In the genomic region with DNA sequence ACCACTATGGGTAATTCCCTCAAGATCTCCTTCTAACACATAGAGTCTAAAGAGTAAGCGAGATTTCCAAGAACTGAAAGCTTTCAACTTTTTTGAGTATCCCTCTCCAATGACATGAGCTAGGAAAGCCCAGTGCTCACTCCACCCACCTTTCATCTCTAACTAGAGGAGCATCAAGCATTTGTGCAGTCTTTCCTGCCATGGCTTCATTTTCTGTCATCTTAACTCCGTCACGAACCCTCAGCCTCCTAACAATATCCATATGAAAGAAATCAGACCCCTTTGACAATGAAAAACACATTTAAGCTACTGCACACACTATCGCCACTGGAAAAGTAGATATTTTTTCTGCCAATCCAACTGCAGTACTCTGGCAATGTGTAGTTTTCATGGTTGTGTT, we compare ENCODE assay signal across 22 cellular contexts.
DNase-seq lines count a peak whose midpoint lies in the region; ATAC-seq and TF ChIP-seq lines count a peak whose summit lies in the region.
"Had no signal": no experiment of that assay in that cellular context is flagged by ENCODE, and none has a peak within 500 bp of the region (broad histone marks: within the 10 kb centered on the region; RNA-seq: fewer than 3 reads in every experiment).

No MANE protein-coding gene starts in this region.

- no peak for ATAC-seq in activated CD4-positive, alpha-beta T cell treated with anti-CD3 and anti-CD28 coated beads for 36 hours
- ATAC-seq in T-helper 17 cell: no peak
- ATAC-seq in GM21619 (IDR thresholded peaks at IDR 0.05; ENCODE audit: unreplicated experiment): no peak
- no peak for ATAC-seq in left colon
- ATAC-seq: CD8-positive, alpha-beta T cell; Panc1 had no signal

- intact Hi-C loops in activated CD4-positive, alpha-beta T cell treated with anti-CD3 and anti-CD28 coated beads for 36 hours (cut with DNase I, micrococcal nuclease): no loop called here
- intact Hi-C loops in left colon (cut with DNase I, micrococcal nuclease): no loop called here

- CTCF ChIA-PET in activated CD4-positive, alpha-beta T cell treated with anti-CD3 and anti-CD28 coated beads for 36 hours (lab: Charles Lee): interaction anchor here (1.0 to 1.1 kb wide), 2 partner anchors 9 to 32 kb away, joined by 3 to 4 read pairs; no protein-coding TSS in a partner anchor

- no peaks in the 10 kb centered on the region for H3K27me3 Mint-ChIP-seq in activated CD4-positive, alpha-beta T cell treated with anti-CD3 and anti-CD28 coated beads for 36 hours
- H3K27me3 Mint-ChIP-seq in T-helper 17 cell (no peaks in the 10 kb centered on the region), type B pancreatic cell (no peaks in the 10 kb centered on the region)

- POLR2A ChIA-PET in activated CD4-positive, alpha-beta T cell treated with anti-CD3 and anti-CD28 coated beads for 36 hours (lab: Charles Lee): no interaction called here

- TF ChIP-seq CTCF in type B pancreatic cell (conservative IDR thresholded peaks at IDR 0.05): no peak

- H3K9me3 Mint-ChIP-seq in activated CD4-positive, alpha-beta T cell treated with anti-CD3 and anti-CD28 coated beads for 36 hours (ENCODE audit: low read depth): no peaks in the 10 kb centered on the region
- peaks cover 4% of the 10 kb centered on the region for H3K9me3 Mint-ChIP-seq in type B pancreatic cell
- H3K9me3 Mint-ChIP-seq: CD8-positive, alpha-beta T cell had no signal

- peaks cover 31% of the 10 kb centered on the region for H3K36me3 Mint-ChIP-seq in activated CD4-positive, alpha-beta T cell treated with anti-CD3 and anti-CD28 coated beads for 36 hours (ENCODE audit: low read depth)
- peaks cover 12% of the 10 kb centered on the region for H3K36me3 Mint-ChIP-seq in T-helper 17 cell (ENCODE audit: low read depth)
- H3K36me3 Mint-ChIP-seq in type B pancreatic cell: peaks cover 11% of the 10 kb centered on the region

- H3K9me3 ChIP-seq in T-helper 17 cell (ENCODE audit: control insufficient read depth, low read length, poor library complexity, severe bottlenecking): no peaks in the 10 kb centered on the region
- H3K9me3 ChIP-seq: BLaER1 treated with 17β-estradiol and CSF1 and Interleukin-3, amounts not matched to agents 10 nM and 100 nM had no signal

- no peak for DNase-seq in activated CD4-positive, alpha-beta T cell treated with anti-CD3 and anti-CD28 coated beads for 36 hours
- no peak for DNase-seq in activated CD4-positive, alpha-beta T cell treated with anti-CD3 and anti-CD28 coated beads for 1 hour
- DNase-seq in T-helper 17 cell: no peak
- peak; percentile 68 for DNase-seq in fibroblast of gingiva (ENCODE audit: low read depth)
- no peak for DNase-seq in type B pancreatic cell (ENCODE audit: extremely low spot score, unreplicated experiment)
- DNase-seq in NCI-H446 (lab: John Stamatoyannopoulos, UW): no peak
- no peak for DNase-seq in left colon
- DNase-seq: ACHN; Calu3; CD8-positive, alpha-beta T cell; DMS53; GDM1; IMR-90; NCI-H1105; NCI-H146; NCI-H2029 treated with DMSO at 0.1 percent for 48 hours; NCI-H226; NCI-H524; NCI-H774 had no signal

- H3K4me1 Mint-ChIP-seq in activated CD4-positive, alpha-beta T cell treated with anti-CD3 and anti-CD28 coated beads for 36 hours: peaks cover 43% of the 10 kb centered on the region
- H3K4me1 Mint-ChIP-seq in T-helper 17 cell (peaks cover 38% of the 10 kb centered on the region), type B pancreatic cell (ENCODE audit: unreplicated experiment) (peaks cover 41% of the 10 kb centered on the region)

- peak overlapping the region; percentile 14 for H3K27ac Mint-ChIP-seq in activated CD4-positive, alpha-beta T cell treated with anti-CD3 and anti-CD28 coated beads for 36 hours
- H3K27ac Mint-ChIP-seq in T-helper 17 cell (peak overlapping the region; percentile 49), type B pancreatic cell (peak overlapping the region; percentile 75)
- H3K27ac Mint-ChIP-seq: CD8-positive, alpha-beta T cell had no signal

- H3K4me3 Mint-ChIP-seq in activated CD4-positive, alpha-beta T cell treated with anti-CD3 and anti-CD28 coated beads for 36 hours: no peak overlapping the region
- H3K4me3 Mint-ChIP-seq in T-helper 17 cell (no peak overlapping the region), type B pancreatic cell (peak overlapping the region; percentile 30)
- H3K4me3 Mint-ChIP-seq: CD8-positive, alpha-beta T cell had no signal

Comparison
In these comparisons a context has a peak if more than half of its experiments do, and no peak if none do; other contexts are left out.
1. H3K27ac Mint-ChIP-seq: peak in every context shown above with its lines; median percentile 75 in type B pancreatic cell; 49 in T-helper 17 cell; 14 in activated CD4-positive, alpha-beta T cell treated with anti-CD3 and anti-CD28 coated beads for 36 hours.